Comparison of ENCODE assay signal across 15 cellular contexts in the genomic region with DNA sequence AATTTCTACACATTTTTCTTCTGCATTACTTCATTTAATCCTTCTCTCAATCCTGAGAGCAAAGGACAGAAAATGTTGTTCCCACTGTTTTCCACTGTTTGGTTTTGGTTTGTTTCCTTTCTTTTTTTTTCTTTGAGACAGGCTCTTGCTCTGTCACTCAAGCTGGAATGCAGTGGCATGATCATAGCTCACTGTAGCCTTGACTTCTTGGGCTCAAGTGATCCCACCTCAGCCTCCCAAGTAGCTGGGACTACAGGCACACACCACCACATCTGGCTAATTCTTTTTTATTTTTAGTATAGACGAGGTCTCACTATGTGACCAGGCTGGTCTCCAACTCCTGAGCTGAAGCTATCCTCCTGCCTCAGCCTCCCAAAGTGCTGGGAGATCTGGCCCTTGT. TPM values are rescaled to one million over a fixed set of nuclear protein-coding genes. Genes with fewer than 3 reads are reported as not detected.
DNase-seq lines count a peak whose midpoint lies in the region; ATAC-seq, FAIRE-seq and TF ChIP-seq lines count a peak whose summit lies in the region.
"Had no signal": no experiment of that assay in that cellular context is flagged by ENCODE, and none has a peak within 500 bp of the region (broad histone marks: within the 10 kb centered on the region; RNA-seq: fewer than 3 reads in every experiment).

No MANE protein-coding gene starts in this region.

- H2BK15ac ChIP-seq in H1 (ENCODE audit: low read length) = no peak overlapping the region

- ATAC-seq in stimulated activated memory B cell treated with anti-CD40 and anti-IgM and Interleukin-4, amounts not matched to agents 10 μg/mL and 1 μg/mL and 100 μg/mL, for 72 hours = no peak
- no peak for ATAC-seq in left ventricle myocardium superior

- FAIRE-seq in H1 (lab: Jason Lieb, UNC) = no peak
- FAIRE-seq: GM12891 had no signal

- H4K8ac ChIP-seq in H1 (ENCODE audit: extremely low read depth, insufficient read depth, low read length) = no peak overlapping the region

- peaks cover 5% of the 10 kb centered on the region for H3K36me3 Mint-ChIP-seq in stimulated activated memory B cell treated with anti-CD40 and anti-IgM and Interleukin-4, amounts not matched to agents 10 μg/mL and 1 μg/mL and 100 μg/mL, for 72 hours

- no peak overlapping the region for H2BK5ac ChIP-seq in H1 (ENCODE audit: low read depth, low read length)

- H3K4me3 Mint-ChIP-seq in stimulated activated memory B cell treated with anti-CD40 and anti-IgM and Interleukin-4, amounts not matched to agents 10 μg/mL and 1 μg/mL and 100 μg/mL, for 72 hours = no peak overlapping the region
- H3K4me3 Mint-ChIP-seq: CD14-positive monocyte; CD4-positive, alpha-beta T cell; CD8-positive, alpha-beta memory T cell had no signal

- H2AK5ac ChIP-seq in H1 (ENCODE audit: low read depth, low read length) = 0 out of 2 replicates have a peak overlapping the region, but pooled peaks have one; percentile 15

- H3K56ac ChIP-seq in H1 (replicated peaks; ENCODE audit: insufficient read length, low read depth, low read length) = no peak overlapping the region

- no peaks in the 10 kb centered on the region for H3K9me3 ChIP-seq in H1 (ENCODE audit: insufficient read depth in 2 of 2, low read depth in 1 of 2, low read length in 1 of 2)
- H3K9me3 ChIP-seq: BLaER1, HAP-1 had no signal

- no peaks in the 10 kb centered on the region for H3K36me3 ChIP-seq in H1 (ENCODE audit: control insufficient read depth in 2 of 4, insufficient read depth in 4 of 4, low read length in 3 of 4)
- H3K36me3 ChIP-seq: BLaER1, HAP-1 had no signal

- H4K5ac ChIP-seq in H1 (ENCODE audit: insufficient read length, low read depth, low read length) = no peak overlapping the region

- no peak overlapping the region for H3K9ac ChIP-seq in H1 (replicated peaks in 1 of 4; ENCODE audit: extremely low read depth in 1 of 4, low read depth in 3 of 4, low read length in 3 of 4)
- H3K9ac ChIP-seq: BLaER1, GM23248 had no signal

- H3K23ac ChIP-seq in H1 (ENCODE audit: insufficient read length) = no peak overlapping the region

- no peak overlapping the region for H3K4me2 ChIP-seq in H1 (ENCODE audit: insufficient read depth in 1 of 2, low read depth in 2 of 2, low read length in 2 of 2)
- H3K4me2 ChIP-seq: BLaER1 had no signal

- TF ChIP-seq RAD21 in H1 (IDR thresholded peaks at IDR 0.05 in 1 of 2, conservative IDR thresholded peaks at IDR 0.05 in 1 of 2; ENCODE audit: low read depth in 2 of 2, low read length in 2 of 2) = no peak

- H3K79me2 ChIP-seq in H1 (ENCODE audit: control insufficient read depth in 1 of 2, insufficient read depth in 2 of 2, low read length in 2 of 2) = no peaks in the 10 kb centered on the region

- H3K23me2 ChIP-seq in H1 (ENCODE audit: low read depth, low read length) = no peaks in the 10 kb centered on the region; the same call in 1 of the 2 replicates

- H2BK12ac ChIP-seq in H1 (ENCODE audit: low read depth, low read length) = no peak overlapping the region

- no peak overlapping the region for H2BK20ac ChIP-seq in H1 (ENCODE audit: low read length)

- TF ChIP-seq EP300 in H1 (IDR thresholded peaks at IDR 0.05; ENCODE audit: borderline replicate concordance in 1 of 2, low read depth in 2 of 2, low read length in 2 of 2) = no peak

- WGBS in H1 (ENCODE audit: extremely low coverage in 1 of 2, insufficient coverage in 1 of 2, insufficient read length in 1 of 2, insufficient replicate concordance in 2 of 2, low coverage in 1 of 2, low lambda C conversion rate in 2 of 2, missing lambda C conversion rate in 1 of 2), 2 experiments = 90% methylated on average over 1 of the region's 1 CpG; no CpG with 5 or more reads in 1 of the 2 experiments

- H3K79me1 ChIP-seq in H1 (ENCODE audit: low read depth, low read length) = no peaks in the 10 kb centered on the region

- intact Hi-C loops in left ventricle myocardium superior (cut with micrococcal nuclease) = no loop called here

- TF ChIP-seq CTCF in C4-2B (conservative IDR thresholded peaks at IDR 0.05) (no peak), H1 (IDR thresholded peaks at IDR 0.05; ENCODE audit: control extremely low read depth in 1 of 3, insufficient read depth in 1 of 3, low read depth in 1 of 3, low read length in 3 of 3) (no peak)

- H3K4me1 Mint-ChIP-seq in stimulated activated memory B cell treated with anti-CD40 and anti-IgM and Interleukin-4, amounts not matched to agents 10 μg/mL and 1 μg/mL and 100 μg/mL, for 72 hours = peaks cover 32% of the 10 kb centered on the region

- no peak overlapping the region for H2AFZ ChIP-seq in H1 (ENCODE audit: low read length)
- H2AFZ ChIP-seq: GM23248 had no signal

- H3K27ac ChIP-seq in C4-2B = peak overlapping the region; percentile 27
- no peak overlapping the region for H3K27ac ChIP-seq in H1 (ENCODE audit: low read depth, low read length)
- H3K27ac ChIP-seq: BLaER1, GM23248 had no signal

- H3K4me1 ChIP-seq in H1 (replicated peaks in 1 of 4; ENCODE audit: control insufficient read depth in 3 of 4, insufficient read depth in 4 of 4, low read length in 3 of 4) = peaks cover 7 to 18% (median 14%) of the 10 kb centered on the region in 4 experiments; a peak in 6 of 7 replicates
- H3K4me1 ChIP-seq: HAP-1 had no signal

- no peak overlapping the region for H3K14ac ChIP-seq in H1 (ENCODE audit: insufficient read length)

- no peaks in the 10 kb centered on the region for H4K20me1 ChIP-seq in H1 (replicated peaks in 1 of 2; ENCODE audit: control insufficient read depth in 1 of 2, insufficient read depth in 2 of 2, low read length in 2 of 2)
- H4K20me1 ChIP-seq: BLaER1 had no signal

- no peaks in the 10 kb centered on the region for H3K27me3 Mint-ChIP-seq in stimulated activated memory B cell treated with anti-CD40 and anti-IgM and Interleukin-4, amounts not matched to agents 10 μg/mL and 1 μg/mL and 100 μg/mL, for 72 hours
- H3K27me3 Mint-ChIP-seq: CD4-positive, alpha-beta T cell; CD8-positive, alpha-beta memory T cell had no signal

- TF ChIP-seq POLR2A in H1 (IDR thresholded peaks at IDR 0.05; ENCODE audit: control extremely low read depth in 1 of 2, low read depth in 2 of 2, low read length in 2 of 2) = no peak

- DNase-seq in HEK293T (ENCODE audit: extremely low spot score) (no peak), H1 (ENCODE audit: low read depth in 1 of 2, low spot score in 2 of 2) (no peak), left ventricle myocardium superior (no peak), putamen (ENCODE audit: low spot score) (no peak), NCI-H2029 (lab: John Stamatoyannopoulos, UW) (no peak)
- DNase-seq: DMS79 treated with DMSO at 0.1 percent for 48 hours had no signal

- no peak overlapping the region for H4K91ac ChIP-seq in H1 (replicated peaks; ENCODE audit: insufficient read length, low read length)

- H2BK120ac ChIP-seq in H1 (replicated peaks; ENCODE audit: low read depth, low read length) = no peak overlapping the region

- no peak overlapping the region for H3K18ac ChIP-seq in H1 (ENCODE audit: extremely low read depth, low read length)

- H3K27me3 ChIP-seq in H1 (replicated peaks in 1 of 4; ENCODE audit: control insufficient read depth in 3 of 4, extremely low read depth in 1 of 4, insufficient read depth in 3 of 4, low read length in 3 of 4) = no peaks in the 10 kb centered on the region
- H3K27me3 ChIP-seq: BLaER1 had no signal

- POLR2A ChIA-PET in HEK293T (lab: Yijun Ruan, JAX) (interaction anchor here (0.7 to 1.6 kb wide), 2 partner anchors 12 to 45 kb away, joined by 3 to 6 read pairs; a partner anchor contains a TSS), H1 (lab: Charles Lee; ENCODE audit: partially characterized antibody) (interaction anchor here (0.6 kb wide), 1 partner anchor 419 kb away, joined by 3 read pairs; no protein-coding TSS in a partner anchor)

- CTCF ChIA-PET in HEK293T (lab: Yijun Ruan, JAX) (interaction anchor here (1.0 to 1.8 kb wide), 12 partner anchors 9 to 78 kb away, joined by 3 to 17 read pairs (median 5); no protein-coding TSS in a partner anchor), H1 (lab: Charles Lee; ENCODE audit: partially characterized antibody) (interaction anchor here (0.7 to 4.6 kb wide), 25 partner anchors 10 to 189 kb away, joined by 3 to 65 read pairs (median 8); no protein-coding TSS in a partner anchor)

- no peaks in the 10 kb centered on the region for H3K9me3 Mint-ChIP-seq in stimulated activated memory B cell treated with anti-CD40 and anti-IgM and Interleukin-4, amounts not matched to agents 10 μg/mL and 1 μg/mL and 100 μg/mL, for 72 hours
- H3K9me3 Mint-ChIP-seq: CD4-positive, alpha-beta T cell; CD8-positive, alpha-beta memory T cell had no signal

- H3K27ac Mint-ChIP-seq in stimulated activated memory B cell treated with anti-CD40 and anti-IgM and Interleukin-4, amounts not matched to agents 10 μg/mL and 1 μg/mL and 100 μg/mL, for 72 hours = peak overlapping the region; percentile 35
- H3K27ac Mint-ChIP-seq: CD4-positive, alpha-beta T cell had no signal

- H3K4me3 ChIP-seq in H1 (ENCODE audit: extremely low read depth in 1 of 4, insufficient read depth in 2 of 4, low read depth in 3 of 4, low read length in 4 of 4) = no peak overlapping the region
- H3K4me3 ChIP-seq: BLaER1, GM23248, HAP-1 had no signal

- H3K4ac ChIP-seq in H1 (replicated peaks; ENCODE audit: insufficient read length, low read depth, low read length) = no peak overlapping the region

TF ChIP-seq in HEK293T, 16 proteins besides CTCF, POLR2A, EP300 and RAD21 (continues in another document):
- no peak for TF ChIP-seq LEF1 (IDR thresholded peaks at IDR 0.05; ENCODE audit: borderline replicate concordance)

TF ChIP-seq in H1, 55 proteins besides CTCF, POLR2A, EP300 and RAD21 (continues in another document):
- TF ChIP-seq PHF8 (conservative IDR thresholded peaks at IDR 0.05; ENCODE audit: low read depth, low read length) = no peak

RNA-seq across cellular contexts. Expression of a gene that starts 7.0 kb away (rescaled TPM):
- total RNA-seq in H1 (2021; fragmentation: NEBNext Ultra II Directional; extraction: Animal tissue kit (Norgen Biotek cat#: 25700)) = 36.5 and 39.6 TPM in 2 replicates
- polyA plus RNA-seq in H1 (2011; rRNA removed) = 7.3 and 13.5 TPM in 2 replicates
- 11.6 TPM for polyA plus RNA-seq in H1 (2011; cell fraction: cytosol; rRNA removed)
- polyA plus RNA-seq in H1 (2011; cell fraction: nucleus; rRNA removed) = 9.3 TPM
- 9.3 to 17.5 TPM (median 12.0 TPM) in 4 replicates for polyA plus RNA-seq in H1 (2012, experiment 1 of 2)
- polyA plus RNA-seq in H1 (2012, experiment 2 of 2) = 2.8 TPM
- 19.5 TPM for polyA plus RNA-seq in H1 (2013, experiment 1 of 2)
- polyA plus RNA-seq in H1 (2013, experiment 2 of 2) = 17.9 TPM
- polyA minus RNA-seq in H1 (2011; rRNA and poly(A)+ RNA removed) = 54.1 and 54.5 TPM in 2 replicates
- polyA minus RNA-seq in H1 (2011; cell fraction: cytosol; rRNA and poly(A)+ RNA removed) = 27.1 TPM
- polyA minus RNA-seq in H1 (2011; cell fraction: nucleus; rRNA and poly(A)+ RNA removed) = 36.1 TPM
- total RNA-seq in left ventricle myocardium superior = 19.2 TPM

RNA-seq across cellular contexts. Expression of a gene that starts 45.6 kb away (rescaled TPM):
- total RNA-seq in H1 (2021; fragmentation: NEBNext Ultra II Directional; extraction: Animal tissue kit (Norgen Biotek cat#: 25700)) = 386 and 401 TPM in 2 replicates
- 419 and 597 TPM in 2 replicates for polyA plus RNA-seq in H1 (2011; rRNA removed)
- 510 TPM for polyA plus RNA-seq in H1 (2011; cell fraction: cytosol; rRNA removed)
- 402 TPM for polyA plus RNA-seq in H1 (2011; cell fraction: nucleus; rRNA removed)
- 394 to 508 TPM (median 469 TPM) in 4 replicates for polyA plus RNA-seq in H1 (2012, experiment 1 of 2)
- polyA plus RNA-seq in H1 (2012, experiment 2 of 2) = 401 TPM
- 170 TPM for polyA plus RNA-seq in H1 (2013, experiment 1 of 2)
- 179 TPM for polyA plus RNA-seq in H1 (2013, experiment 2 of 2)
- 690 and 757 TPM in 2 replicates for polyA minus RNA-seq in H1 (2011; rRNA and poly(A)+ RNA removed)
- 130 TPM for polyA minus RNA-seq in H1 (2011; cell fraction: cytosol; rRNA and poly(A)+ RNA removed)
- polyA minus RNA-seq in H1 (2011; cell fraction: nucleus; rRNA and poly(A)+ RNA removed) = 90.2 TPM
- total RNA-seq in left ventricle myocardium superior = 245 TPM
